In the genomic region with DNA sequence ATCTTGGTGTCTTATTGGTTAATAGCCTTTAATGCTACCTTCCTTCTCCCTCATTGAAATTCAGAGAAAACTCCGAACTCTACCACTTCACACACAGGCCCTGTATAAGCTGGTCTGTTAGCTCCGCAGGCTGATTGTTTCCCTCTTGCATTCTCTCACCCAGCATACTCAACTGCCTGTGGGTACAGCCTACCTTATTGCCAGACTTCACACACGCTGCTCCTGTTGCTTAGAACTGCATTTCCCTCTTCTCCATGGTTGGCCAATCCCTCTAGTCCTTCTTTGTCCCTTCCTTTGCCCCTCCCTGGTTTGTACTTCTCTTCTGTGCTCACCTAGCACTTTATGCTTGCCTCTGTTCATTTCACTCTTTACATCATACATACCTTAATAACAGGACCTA, we compare ENCODE assay signal across 23 cellular contexts.
DNase-seq lines count a peak whose midpoint lies in the region; ATAC-seq, FAIRE-seq and TF ChIP-seq lines count a peak whose summit lies in the region.
"Had no signal": no experiment of that assay in that cellular context is flagged by ENCODE, and none has a peak within 500 bp of the region (broad histone marks: within the 10 kb centered on the region; RNA-seq: fewer than 3 reads in every experiment).

No MANE protein-coding gene starts in this region.

- WGBS in H1 (ENCODE audit: extremely low coverage in 1 of 2, insufficient coverage in 1 of 2, insufficient read length in 1 of 2, insufficient replicate concordance in 2 of 2, low coverage in 1 of 2, low lambda C conversion rate in 2 of 2, missing lambda C conversion rate in 1 of 2), 2 experiments, result 77% methylated on average over 3 of the region's 3 CpGs; no CpG with 5 or more reads in 1 of the 2 experiments
- WGBS in trophoblast cell (ENCODE audit: extremely low coverage, insufficient coverage, insufficient read length), result no CpG with 5 or more reads among the region's 3 CpGs

- H4K5ac ChIP-seq in H1 (ENCODE audit: insufficient read length, low read depth, low read length), result no peak overlapping the region

- no peaks in the 10 kb centered on the region for H3K36me3 Mint-ChIP-seq in GM23338 (ENCODE audit: low read depth)
- peaks cover 2% of the 10 kb centered on the region for H3K36me3 Mint-ChIP-seq in neural progenitor cell
- H3K36me3 Mint-ChIP-seq in naive thymus-derived CD8-positive, alpha-beta T cell, result peaks cover 0 to 6% (median 2%) of the 10 kb centered on the region in 3 donors

- no peak overlapping the region for H2BK5ac ChIP-seq in H1 (ENCODE audit: low read depth, low read length)
- H2BK5ac ChIP-seq in trophoblast cell (ENCODE audit: low read depth, low read length, poor library complexity), result no peak overlapping the region

- H2AK5ac ChIP-seq in H1 (ENCODE audit: low read depth, low read length) (no peak overlapping the region; the same call in 1 of the 2 replicates), trophoblast cell (ENCODE audit: low read length) (no peak overlapping the region)

- no peaks in the 10 kb centered on the region for H3K4me1 Mint-ChIP-seq in GM23338
- no peaks in the 10 kb centered on the region for H3K4me1 Mint-ChIP-seq in neural progenitor cell
- no peaks in the 10 kb centered on the region for H3K4me1 Mint-ChIP-seq in naive thymus-derived CD8-positive, alpha-beta T cell
- H3K4me1 Mint-ChIP-seq: B cell had no signal

- TF ChIP-seq CTCF in GM23338 (conservative IDR thresholded peaks at IDR 0.05; ENCODE audit: low read depth in 2 of 2), result no peak
- TF ChIP-seq CTCF in H1 (IDR thresholded peaks at IDR 0.05; ENCODE audit: control extremely low read depth in 1 of 3, insufficient read depth in 1 of 3, low read depth in 1 of 3, low read length in 3 of 3), result no peak
- TF ChIP-seq CTCF in neural progenitor cell (IDR thresholded peaks at IDR 0.05), result no peak

- H3K14ac ChIP-seq in H1 (ENCODE audit: insufficient read length) (no peak overlapping the region), trophoblast cell (ENCODE audit: low read length) (no peak overlapping the region)

- TF ChIP-seq EP300 in H1 (IDR thresholded peaks at IDR 0.05; ENCODE audit: borderline replicate concordance in 1 of 2, low read depth in 2 of 2, low read length in 2 of 2), result no peak

- TF ChIP-seq RAD21 in H1 (IDR thresholded peaks at IDR 0.05 in 1 of 2, conservative IDR thresholded peaks at IDR 0.05 in 1 of 2; ENCODE audit: low read depth in 2 of 2, low read length in 2 of 2), result no peak

- H2BK120ac ChIP-seq in H1 (replicated peaks; ENCODE audit: low read depth, low read length) (no peak overlapping the region), trophoblast cell (ENCODE audit: insufficient read depth, low read length, poor library complexity) (no peak overlapping the region)

- no peaks in the 10 kb centered on the region for H3K27me3 ChIP-seq in GM23338 (ENCODE audit: insufficient read depth)
- H3K27me3 ChIP-seq in H1 (replicated peaks in 1 of 4; ENCODE audit: control insufficient read depth in 3 of 4, extremely low read depth in 1 of 4, insufficient read depth in 3 of 4, low read length in 3 of 4), result no peaks in the 10 kb centered on the region
- H3K27me3 ChIP-seq in neural progenitor cell, result no peaks in the 10 kb centered on the region
- H3K27me3 ChIP-seq in trophoblast cell (ENCODE audit: insufficient read depth, low read length), result no peaks in the 10 kb centered on the region
- no peaks in the 10 kb centered on the region for H3K27me3 ChIP-seq in MG63
- H3K27me3 ChIP-seq: BLaER1 treated with 17β-estradiol and CSF1 and Interleukin-3, amounts not matched to agents 10 nM and 100 nM had no signal

- H3K27ac Mint-ChIP-seq in GM23338 (no peak overlapping the region), neural progenitor cell (no peak overlapping the region)
- no peak overlapping the region for H3K27ac Mint-ChIP-seq in naive thymus-derived CD8-positive, alpha-beta T cell
- H3K27ac Mint-ChIP-seq: B cell; CD4-positive, alpha-beta T cell; CD8-positive, alpha-beta T cell had no signal

- H3K23me2 ChIP-seq in H1 (ENCODE audit: low read depth, low read length), result peaks cover 2% of the 10 kb centered on the region; the same call in 1 of the 2 replicates

- H3K18ac ChIP-seq in H1 (ENCODE audit: extremely low read depth, low read length), result no peak overlapping the region
- H3K18ac ChIP-seq in trophoblast cell (ENCODE audit: low read length), result no peak overlapping the region

- no peaks in the 10 kb centered on the region for H3K9me3 Mint-ChIP-seq in GM23338
- no peaks in the 10 kb centered on the region for H3K9me3 Mint-ChIP-seq in neural progenitor cell
- H3K9me3 Mint-ChIP-seq in naive thymus-derived CD8-positive, alpha-beta T cell, result no peaks in the 10 kb centered on the region
- H3K9me3 Mint-ChIP-seq: CD4-positive, alpha-beta T cell; CD8-positive, alpha-beta T cell had no signal

- no peak for TF ChIP-seq POLR2A in H1 (IDR thresholded peaks at IDR 0.05; ENCODE audit: control extremely low read depth in 1 of 2, low read depth in 2 of 2, low read length in 2 of 2)

- H3K4ac ChIP-seq in H1 (replicated peaks; ENCODE audit: insufficient read length, low read depth, low read length) (no peak overlapping the region), trophoblast cell (ENCODE audit: low read depth, low read length) (no peak overlapping the region)

- H3K9me2 ChIP-seq in GM23338 (ENCODE audit: insufficient read depth), result no peaks in the 10 kb centered on the region

- POLR2A ChIA-PET in H1 (lab: Charles Lee; ENCODE audit: partially characterized antibody), result no interaction called here
- POLR2A ChIA-PET in naive thymus-derived CD8-positive, alpha-beta T cell (lab: Charles Lee), result no interaction called here

- no peak overlapping the region for H3K4me3 Mint-ChIP-seq in GM23338
- no peak overlapping the region for H3K4me3 Mint-ChIP-seq in neural progenitor cell
- H3K4me3 Mint-ChIP-seq in naive thymus-derived CD8-positive, alpha-beta T cell, result no peak overlapping the region
- H3K4me3 Mint-ChIP-seq: B cell; CD4-positive, alpha-beta T cell; CD8-positive, alpha-beta T cell had no signal

- H4K8ac ChIP-seq in H1 (ENCODE audit: extremely low read depth, insufficient read depth, low read length), result no peak overlapping the region
- no peak overlapping the region for H4K8ac ChIP-seq in trophoblast cell (ENCODE audit: low read depth, low read length)

- no peak overlapping the region for H3K27ac ChIP-seq in GM23338 (ENCODE audit: low read depth)
- no peak overlapping the region for H3K27ac ChIP-seq in H1 (ENCODE audit: low read depth, low read length)
- peak overlapping the region; percentile 2 for H3K27ac ChIP-seq in neural progenitor cell
- no peak overlapping the region for H3K27ac ChIP-seq in trophoblast cell (ENCODE audit: low read depth, low read length)
- H3K27ac ChIP-seq: 22Rv1; A549; BLaER1 treated with 17β-estradiol and CSF1 and Interleukin-3, amounts not matched to agents 10 nM and 100 nM; C4-2B had no signal

- H4K91ac ChIP-seq in H1 (replicated peaks; ENCODE audit: insufficient read length, low read length), result no peak overlapping the region
- H4K91ac ChIP-seq in trophoblast cell (ENCODE audit: low read depth, low read length), result no peak overlapping the region

- H3K23ac ChIP-seq in H1 (ENCODE audit: insufficient read length) (no peak overlapping the region), trophoblast cell (ENCODE audit: low read length) (no peak overlapping the region)

- H4K20me1 ChIP-seq in GM23338 (replicated peaks; ENCODE audit: insufficient read depth) (no peaks in the 10 kb centered on the region), H1 (replicated peaks in 1 of 2; ENCODE audit: control insufficient read depth in 1 of 2, insufficient read depth in 2 of 2, low read length in 2 of 2) (no peaks in the 10 kb centered on the region), neural progenitor cell (ENCODE audit: low read depth) (no peaks in the 10 kb centered on the region)
- H4K20me1 ChIP-seq: BLaER1 treated with 17β-estradiol and CSF1 and Interleukin-3, amounts not matched to agents 10 nM and 100 nM had no signal

- H3K4me3 ChIP-seq in GM23338 (no peak overlapping the region), H1 (ENCODE audit: extremely low read depth in 1 of 4, insufficient read depth in 2 of 4, low read depth in 3 of 4, low read length in 4 of 4) (no peak overlapping the region), neural progenitor cell (no peak overlapping the region), trophoblast cell (ENCODE audit: low read depth, low read length) (no peak overlapping the region), MG63 (no peak overlapping the region)
- H3K4me3 ChIP-seq: A549; BLaER1 treated with 17β-estradiol and CSF1 and Interleukin-3, amounts not matched to agents 10 nM and 100 nM had no signal

- no peak overlapping the region for H2BK20ac ChIP-seq in H1 (ENCODE audit: low read length)

- no peaks in the 10 kb centered on the region for H3K4me1 ChIP-seq in GM23338 (ENCODE audit: insufficient read depth)
- no peaks in the 10 kb centered on the region for H3K4me1 ChIP-seq in H1 (replicated peaks in 1 of 4; ENCODE audit: control insufficient read depth in 3 of 4, insufficient read depth in 4 of 4, low read length in 3 of 4)
- H3K4me1 ChIP-seq in neural progenitor cell, result peaks cover 9% of the 10 kb centered on the region
- H3K4me1 ChIP-seq in trophoblast cell (ENCODE audit: control insufficient read depth in 1 of 2, insufficient read depth in 2 of 2, low read length in 2 of 2), result no peaks in the 10 kb centered on the region
- H3K4me1 ChIP-seq: A549, Caco-2 had no signal

- ATAC-seq in GM23338, result peak; percentile 36; the same call in 1 of the 3 replicates
- ATAC-seq in naive thymus-derived CD8-positive, alpha-beta T cell, result no peak
- ATAC-seq in HG02973 (IDR thresholded peaks at IDR 0.05; ENCODE audit: unreplicated experiment), result no peak
- no peak for ATAC-seq in GM19452 (IDR thresholded peaks at IDR 0.05; ENCODE audit: unreplicated experiment)
- ATAC-seq: CD8-positive, alpha-beta T cell had no signal

- H3K79me2 ChIP-seq in GM23338 (replicated peaks; ENCODE audit: insufficient read depth) (no peaks in the 10 kb centered on the region), H1 (ENCODE audit: control insufficient read depth in 1 of 2, insufficient read depth in 2 of 2, low read length in 2 of 2) (no peaks in the 10 kb centered on the region), neural progenitor cell (ENCODE audit: low read depth) (no peaks in the 10 kb centered on the region), trophoblast cell (ENCODE audit: control insufficient read depth, insufficient read depth, low read length, poor library complexity) (no peaks in the 10 kb centered on the region)

- no peak for FAIRE-seq in H1 (lab: Jason Lieb, UNC)
- FAIRE-seq: A549, D721Med, G401.6, GM12891 had no signal

- no peaks in the 10 kb centered on the region for H3K79me1 ChIP-seq in H1 (ENCODE audit: low read depth, low read length)
- H3K79me1 ChIP-seq in trophoblast cell (ENCODE audit: low read length), result no peaks in the 10 kb centered on the region

- H3K9ac ChIP-seq in H1 (replicated peaks in 1 of 4; ENCODE audit: extremely low read depth in 1 of 4, low read depth in 3 of 4, low read length in 3 of 4) (no peak overlapping the region), neural progenitor cell (no peak overlapping the region), trophoblast cell (ENCODE audit: low read length) (peak overlapping the region; percentile 14)
- H3K9ac ChIP-seq: BLaER1 treated with 17β-estradiol and CSF1 and Interleukin-3, amounts not matched to agents 10 nM and 100 nM had no signal

- no peak overlapping the region for H4K12ac ChIP-seq in trophoblast cell (ENCODE audit: low read depth, low read length)

- no peaks in the 10 kb centered on the region for H3K36me3 ChIP-seq in GM23338 (ENCODE audit: insufficient read depth)
- no peaks in the 10 kb centered on the region for H3K36me3 ChIP-seq in H1 (ENCODE audit: control insufficient read depth in 2 of 4, insufficient read depth in 4 of 4, low read length in 3 of 4)
- H3K36me3 ChIP-seq in neural progenitor cell, result no peaks in the 10 kb centered on the region
- H3K36me3 ChIP-seq in trophoblast cell (ENCODE audit: control insufficient read depth in 1 of 2, insufficient read depth in 2 of 2, low read length in 2 of 2), result peaks cover 2% of the 10 kb centered on the region in 2 experiments
- H3K36me3 ChIP-seq in MG63, result peaks cover 28% of the 10 kb centered on the region

- H3F3A ChIP-seq in GM23338 (replicated peaks; ENCODE audit: low read depth), result no peaks in the 10 kb centered on the region
- H3F3A ChIP-seq in neural progenitor cell (ENCODE audit: low read depth), result no peaks in the 10 kb centered on the region

- no peak overlapping the region for H3K56ac ChIP-seq in H1 (replicated peaks; ENCODE audit: insufficient read length, low read depth, low read length)

- no peak for DNase-seq in GM23338 (ENCODE audit: low spot score)
- no peak for DNase-seq in H1 (ENCODE audit: low read depth in 1 of 2, low spot score in 2 of 2)
- DNase-seq in neural progenitor cell (ENCODE audit: low spot score), result no peak
- no peak for DNase-seq in trophoblast cell
- no peak for DNase-seq in naive thymus-derived CD8-positive, alpha-beta T cell
- no peak for DNase-seq in MG63
- DNase-seq: AML-193; Caco-2; Calu3; CD4-positive, alpha-beta T cell; CD8-positive, alpha-beta T cell; DMS79 treated with DMSO at 0.1 percent for 48 hours; GF-D8 had no signal

- H3K9me3 ChIP-seq in H1 (ENCODE audit: insufficient read depth in 2 of 2, low read depth in 1 of 2, low read length in 1 of 2), result no peaks in the 10 kb centered on the region
- no peaks in the 10 kb centered on the region for H3K9me3 ChIP-seq in neural progenitor cell (ENCODE audit: low read depth)
- H3K9me3 ChIP-seq in trophoblast cell (ENCODE audit: insufficient read depth, low read depth, low read length), result no peaks in the 10 kb centered on the region
- H3K9me3 ChIP-seq in MG63, result no peaks in the 10 kb centered on the region
- H3K9me3 ChIP-seq: A549; BLaER1 treated with 17β-estradiol and CSF1 and Interleukin-3, amounts not matched to agents 10 nM and 100 nM; Caco-2 had no signal

- H3K27me3 Mint-ChIP-seq in GM23338 (ENCODE audit: insufficient read depth, low read depth, poor library complexity) (no peaks in the 10 kb centered on the region), neural progenitor cell (ENCODE audit: insufficient read depth, low read depth) (no peaks in the 10 kb centered on the region)
- H3K27me3 Mint-ChIP-seq in naive thymus-derived CD8-positive, alpha-beta T cell, result no peaks in the 10 kb centered on the region
- H3K27me3 Mint-ChIP-seq: B cell; CD4-positive, alpha-beta T cell had no signal

- H3K4me2 ChIP-seq in GM23338, result no peak overlapping the region
- H3K4me2 ChIP-seq in H1 (ENCODE audit: insufficient read depth in 1 of 2, low read depth in 2 of 2, low read length in 2 of 2), result no peak overlapping the region
- H3K4me2 ChIP-seq in neural progenitor cell, result peak overlapping the region; percentile 4
- no peak overlapping the region for H3K4me2 ChIP-seq in trophoblast cell (ENCODE audit: low read length)
- H3K4me2 ChIP-seq: A549; BLaER1 treated with 17β-estradiol and CSF1 and Interleukin-3, amounts not matched to agents 10 nM and 100 nM had no signal

- no peak overlapping the region for H2AFZ ChIP-seq in GM23338
- H2AFZ ChIP-seq in H1 (ENCODE audit: low read length), result peak overlapping the region; percentile 90
- peak overlapping the region; percentile 2 for H2AFZ ChIP-seq in neural progenitor cell (replicated peaks)
- H2AFZ ChIP-seq in trophoblast cell (ENCODE audit: insufficient read depth, low read length, poor library complexity), result no peak overlapping the region

- H2BK12ac ChIP-seq in H1 (ENCODE audit: low read depth, low read length), result no peak overlapping the region
- H2BK12ac ChIP-seq in trophoblast cell (ENCODE audit: low read length), result no peak overlapping the region

- CTCF ChIA-PET in H1 (lab: Charles Lee; ENCODE audit: partially characterized antibody), result interaction anchor here (0.6 to 4.9 kb wide), 5 partner anchors 10 to 526 kb away, joined by 3 to 21 read pairs (median 4); no protein-coding TSS in a partner anchor

- no peak overlapping the region for H2BK15ac ChIP-seq in H1 (ENCODE audit: low read length)

Comparison
In these comparisons a context has a peak if more than half of its experiments do, and no peak if none do; other contexts are left out.
1. H2AFZ ChIP-seq: peak in H1 (single experiment) and neural progenitor cell (single experiment); none in GM23338 (single experiment) and trophoblast cell (single experiment).